ENCODE assay signal across 8 cellular contexts in genomic region chr22:49935561-49935960, GRCh38. TPM values are rescaled to one million over a fixed set of nuclear protein-coding genes. Genes with fewer than 3 reads are reported as not detected.
DNase-seq lines count a peak whose midpoint lies in the region; ATAC-seq, FAIRE-seq and TF ChIP-seq lines count a peak whose summit lies in the region.

No MANE protein-coding gene starts in this region.

- H3K9me3 ChIP-seq in right lobe of liver, result no peaks in the 10 kb centered on the region
- no peaks in the 10 kb centered on the region for H3K9me3 ChIP-seq in HepG2 (ENCODE audit: low read length)
- no peaks in the 10 kb centered on the region for H3K9me3 ChIP-seq in iPS DF 6.9 (ENCODE audit: control insufficient read depth, insufficient read depth, low read length)
- no peaks in the 10 kb centered on the region for H3K9me3 ChIP-seq in upper lobe of right lung

- peak overlapping the region; percentile 59 for H3K4me3 Mint-ChIP-seq in activated CD4-positive, alpha-beta memory T cell treated with anti-CD3 and anti-CD28 coated beads, Interleukin-2, amount 10 ng/mL, durations not matched to agents 7 days and 5 days

- no peak for FAIRE-seq in HepG2 (lab: Jason Lieb, UNC)

- H3K27ac Mint-ChIP-seq in activated CD4-positive, alpha-beta memory T cell treated with anti-CD3 and anti-CD28 coated beads, Interleukin-2, amount 10 ng/mL, durations not matched to agents 7 days and 5 days, result no peak overlapping the region

- DNase-seq in right lobe of liver (peak in 1 of 3 donors; percentile 80), HepG2 (ENCODE audit: low spot score) (no peak), iPS DF 6.9 (ENCODE audit: low read depth, low spot score) (no peak), upper lobe of right lung (no peak), NOMO-1 (lab: John Stamatoyannopoulos, UW; ENCODE audit: unreplicated experiment in 2 of 2) (no peak), omental fat pad (ENCODE audit: low spot score) (no peak), SHP77 treated with DMSO at 0.1 percent for 48 hours (lab: John Stamatoyannopoulos, UW) (no peak)
- peak; percentile 47 for DNase-seq in activated CD4-positive, alpha-beta memory T cell treated with anti-CD3 and anti-CD28 coated beads, Interleukin-2, amount 10 ng/mL, durations not matched to agents 7 days and 5 days

- H3K4me2 ChIP-seq in HepG2 (ENCODE audit: low read depth, low read length), result no peak overlapping the region

- H3K36me3 ChIP-seq in right lobe of liver (no peaks in the 10 kb centered on the region), HepG2 (replicated peaks in 1 of 2; ENCODE audit: control insufficient read depth in 1 of 2, insufficient read depth in 2 of 2, low read length in 2 of 2) (no peaks in the 10 kb centered on the region), iPS DF 6.9 (ENCODE audit: control insufficient read depth, insufficient read depth, low read length) (no peaks in the 10 kb centered on the region; the same call in 1 of the 2 replicates), upper lobe of right lung (no peaks in the 10 kb centered on the region)

- no peaks in the 10 kb centered on the region for H3K79me2 ChIP-seq in HepG2 (ENCODE audit: insufficient read depth, low read length)

- H3K36me3 Mint-ChIP-seq in activated CD4-positive, alpha-beta memory T cell treated with anti-CD3 and anti-CD28 coated beads, Interleukin-2, amount 10 ng/mL, durations not matched to agents 7 days and 5 days (ENCODE audit: low read depth), result no peaks in the 10 kb centered on the region

- POLR2A ChIA-PET in HepG2 (lab: Yijun Ruan, JAX), result interaction anchor here (0.8 to 10.5 kb wide), 8 partner anchors 16 to 41 kb away, joined by 3 to 283 read pairs (median 37); partner anchors contain the start of genes ALG12, CRELD2 and PIM3
- POLR2A ChIA-PET in activated CD4-positive, alpha-beta memory T cell treated with anti-CD3 and anti-CD28 coated beads, Interleukin-2, amount 10 ng/mL, durations not matched to agents 7 days and 5 days (lab: Charles Lee), result interaction anchor here (0.6 to 3.2 kb wide), 18 partner anchors 8 to 309 kb away, joined by 3 to 55 read pairs (median 5); partner anchors contain the start of genes ALG12, CRELD2 and PIM3

- TF ChIP-seq CTCF in right lobe of liver (IDR thresholded peaks at IDR 0.05), result no peak
- TF ChIP-seq CTCF in HepG2 (CRISPR knock-in tag; IDR thresholded peaks at IDR 0.05), result no peak
- no peak for TF ChIP-seq CTCF in upper lobe of right lung (IDR thresholded peaks at IDR 0.05)
- TF ChIP-seq CTCF in omental fat pad (IDR thresholded peaks at IDR 0.05), result no peak

- TF ChIP-seq POLR2A in right lobe of liver (IDR thresholded peaks at IDR 0.05), result no peak
- no peak for TF ChIP-seq POLR2A in HepG2 (IDR thresholded peaks at IDR 0.05; ENCODE audit: insufficient read depth in 1 of 2, low read depth in 2 of 2, low read length in 2 of 2)

- H2AFZ ChIP-seq in HepG2 (ENCODE audit: low read length), result no peak overlapping the region

- peak overlapping the region; percentile 14 to 48 (median 35) for H3K4me3 ChIP-seq in right lobe of liver
- H3K4me3 ChIP-seq in HepG2 (replicated peaks in 1 of 3; ENCODE audit: insufficient read depth in 1 of 3, low read depth in 2 of 3, low read length in 3 of 3), result no peak overlapping the region; a peak in 1 of 6 replicates
- H3K4me3 ChIP-seq in iPS DF 6.9 (ENCODE audit: low read length), result peak overlapping the region; percentile 20; the same call in 1 of the 2 replicates
- peak overlapping the region; percentile 63 for H3K4me3 ChIP-seq in upper lobe of right lung

- in situ Hi-C loops in HepG2 (cut with HindIII; ENCODE audit: extremely low pct_ligation_motif_present, low pct_unique_long_range_greater_than_20kb), result no loop called here

- no peak for TF ChIP-seq RAD21 in HepG2 (CRISPR knock-in tag; IDR thresholded peaks at IDR 0.05)

- peaks cover 0 to 33% (median 14%) of the 10 kb centered on the region in 4 donors for H3K4me1 ChIP-seq in right lobe of liver
- peaks cover 83% of the 10 kb centered on the region for H3K4me1 ChIP-seq in HepG2 (ENCODE audit: insufficient read depth, low read length)
- peaks cover 1% of the 10 kb centered on the region; the same call in 1 of the 2 replicates for H3K4me1 ChIP-seq in iPS DF 6.9 (ENCODE audit: control insufficient read depth, insufficient read depth, low read length)
- H3K4me1 ChIP-seq in upper lobe of right lung, result peaks cover 46% of the 10 kb centered on the region

- H3K9me3 Mint-ChIP-seq in activated CD4-positive, alpha-beta memory T cell treated with anti-CD3 and anti-CD28 coated beads, Interleukin-2, amount 10 ng/mL, durations not matched to agents 7 days and 5 days, result no peaks in the 10 kb centered on the region

- intact Hi-C loops in right lobe of liver (cut with DNase I), result loop anchor here in 1 of 2 donors (10.0 kb wide), 1 partner anchor 59 kb away; no protein-coding TSS in a partner anchor
- intact Hi-C loops in HepG2 (cut with micrococcal nuclease; ENCODE audit: unreplicated experiment), result no loop called here
- intact Hi-C loops in upper lobe of right lung (cut with DNase I), result loop anchor here (10.0 kb wide), 1 partner anchor 49 kb away; no protein-coding TSS in a partner anchor

- no peak for TF ChIP-seq EP300 in HepG2 (IDR thresholded peaks at IDR 0.05; ENCODE audit: low read depth in 2 of 2, low read length in 2 of 2)
- TF ChIP-seq EP300 in HepG2 (CRISPR knock-in tag; IDR thresholded peaks at IDR 0.05; ENCODE audit: borderline replicate concordance), result no peak

- peaks cover 41% of the 10 kb centered on the region for H3K4me1 Mint-ChIP-seq in activated CD4-positive, alpha-beta memory T cell treated with anti-CD3 and anti-CD28 coated beads, Interleukin-2, amount 10 ng/mL, durations not matched to agents 7 days and 5 days

- no peak overlapping the region for H3K9ac ChIP-seq in HepG2 (ENCODE audit: insufficient read depth, low read depth, low read length)

- H3K27ac ChIP-seq in right lobe of liver (peak overlapping the region in 1 of 3 donors; percentile 97), HepG2 (ENCODE audit: extremely low read length, insufficient read depth, low read length) (no peak overlapping the region), iPS DF 6.9 (ENCODE audit: low read length) (no peak overlapping the region), upper lobe of right lung (peak overlapping the region; percentile 95)

- ATAC-seq in right lobe of liver (peak in 1 of 4 donors; percentile 1), HepG2 (no peak), upper lobe of right lung (no peak), omental fat pad (ENCODE audit: low FRiP score) (no peak)

- H3K27me3 ChIP-seq in right lobe of liver (no peaks in the 10 kb centered on the region), HepG2 (ENCODE audit: control insufficient read depth in 1 of 2, insufficient read depth in 2 of 2, low read length in 2 of 2) (peaks cover 0 to under 1% of the 10 kb centered on the region in 2 experiments; a peak in 4 of 5 replicates), iPS DF 6.9 (ENCODE audit: control insufficient read depth, insufficient read depth, low read length) (no peaks in the 10 kb centered on the region), upper lobe of right lung (no peaks in the 10 kb centered on the region)

- no TSS peak for BruUV-seq in HepG2 (replicated peaks; lab: Mats Ljungman, UMichigan)

- CTCF ChIA-PET in HepG2 (lab: Yijun Ruan, JAX; ENCODE audit: low intra/inter-chr PET ratio, low total read pairs), result no interaction called here
- CTCF ChIA-PET in activated CD4-positive, alpha-beta memory T cell treated with anti-CD3 and anti-CD28 coated beads, Interleukin-2, amount 10 ng/mL, durations not matched to agents 7 days and 5 days (lab: Charles Lee), result interaction anchor here (0.6 to 1.7 kb wide), 3 partner anchors 10 to 95 kb away, joined by 3 to 6 read pairs (median 5); no protein-coding TSS in a partner anchor

- H4K20me1 ChIP-seq in HepG2 (ENCODE audit: insufficient read depth, low read length), result no peaks in the 10 kb centered on the region

- H3K27me3 Mint-ChIP-seq in activated CD4-positive, alpha-beta memory T cell treated with anti-CD3 and anti-CD28 coated beads, Interleukin-2, amount 10 ng/mL, durations not matched to agents 7 days and 5 days, result no peaks in the 10 kb centered on the region

- 3% methylated on average over 15 of the region's 16 CpGs for WGBS in right lobe of liver (ENCODE audit: insufficient coverage, low coverage, low lambda C conversion rate, missing lambda C conversion rate)
- WGBS in HepG2 (ENCODE audit: low lambda C conversion rate), result 19% methylated on average over 16 of the region's 16 CpGs
- no CpG with 5 or more reads among the region's 16 CpGs for WGBS in iPS DF 6.9 (ENCODE audit: insufficient coverage, insufficient read length)

RNA-seq across cellular contexts. Expression of gene CRELD2, which starts 17.1 kb away (rescaled TPM):
- 10 to 100 TPM; 26.0 to 56.4 (median 47.8) TPM for total RNA-seq in right lobe of liver
- total RNA-seq in HepG2 (2016; rRNA removed; fragmentation: Illumina TruSeq; extraction: Trizol), result 19.6 and 44.7 TPM in 2 replicates
- total RNA-seq in HepG2 (2016; cell fraction: cytosol; rRNA removed; fragmentation: Illumina TruSeq; extraction: Trizol; ENCODE audit: low read depth), result 22.4 and 24.2 TPM in 2 replicates
- total RNA-seq in HepG2 (2016; cell fraction: insoluble cytoplasmic fraction; rRNA removed; fragmentation: Illumina TruSeq; extraction: Trizol), result 18.8 and 46.8 TPM in 2 replicates
- 27.6 and 29.9 TPM in 2 replicates for total RNA-seq in HepG2 (2016; cell fraction: membrane; rRNA removed; fragmentation: Illumina TruSeq; extraction: Trizol)
- total RNA-seq in HepG2 (2016; cell fraction: nucleus; rRNA removed; fragmentation: Illumina TruSeq; extraction: Trizol), result 35.5 and 40.6 TPM in 2 replicates
- 17.2 and 20.2 TPM in 2 replicates for polyA plus RNA-seq in HepG2 (2011; rRNA removed)
- 16.7 and 25.6 TPM in 2 replicates for polyA plus RNA-seq in HepG2 (2011; cell fraction: cytosol; rRNA removed)
- polyA plus RNA-seq in HepG2 (2011; cell fraction: nucleus; rRNA removed), result 44.2 and 48.8 TPM in 2 replicates
- 9.4 and 10.2 TPM in 2 replicates for polyA plus RNA-seq in HepG2 (2012)
- polyA plus RNA-seq in HepG2 (2016; cell fraction: cytosol; fragmentation: Illumina TruSeq; extraction: Trizol; ENCODE audit: low read depth), result 25.8 and 29.9 TPM in 2 replicates
- polyA plus RNA-seq in HepG2 (2016; cell fraction: insoluble cytoplasmic fraction; fragmentation: Illumina TruSeq; extraction: Trizol; ENCODE audit: low read depth), result 22.7 and 25.1 TPM in 2 replicates
- polyA plus RNA-seq in HepG2 (2016; cell fraction: membrane; fragmentation: Illumina TruSeq; extraction: Trizol; ENCODE audit: low read depth), result 26.9 and 27.0 TPM in 2 replicates
- 89.1 and 100 TPM in 2 replicates for polyA plus RNA-seq in HepG2 (2016; cell fraction: nucleus; fragmentation: Illumina TruSeq; extraction: Trizol; ENCODE audit: insufficient read depth, low read depth)
- 6.9 and 14.7 TPM in 2 replicates for polyA minus RNA-seq in HepG2 (2011; rRNA and poly(A)+ RNA removed; ENCODE audit: low replicate concordance)
- 4.4 and 5.2 TPM in 2 replicates for polyA minus RNA-seq in HepG2 (2011; cell fraction: cytosol; rRNA and poly(A)+ RNA removed)
- 4.5 and 4.7 TPM in 2 replicates for polyA minus RNA-seq in HepG2 (2011; cell fraction: nucleus; rRNA and poly(A)+ RNA removed)
- total RNA-seq in activated CD4-positive, alpha-beta memory T cell treated with anti-CD3 and anti-CD28 coated beads, Interleukin-2, amount 10 ng/mL, durations not matched to agents 7 days and 5 days, result 10 to 100 TPM; 50.0 to 51.2 TPM
- total RNA-seq in upper lobe of right lung, result 44.2 TPM
- total RNA-seq in omental fat pad, result 10 to 100 TPM; 30.8 to 52.4 (median 39.8) TPM

RNA-seq across cellular contexts. Expression of gene ALG12, which starts 17.3 kb away (rescaled TPM):
- 10 to 100 TPM; 15.1 to 19.0 (median 16.6) TPM for total RNA-seq in right lobe of liver
- 6.6 and 15.8 TPM in 2 replicates for total RNA-seq in HepG2 (2016; rRNA removed; fragmentation: Illumina TruSeq; extraction: Trizol)
- total RNA-seq in HepG2 (2016; cell fraction: cytosol; rRNA removed; fragmentation: Illumina TruSeq; extraction: Trizol; ENCODE audit: low read depth), result 1.5 and 3.0 TPM in 2 replicates
- 6.8 and 15.6 TPM in 2 replicates for total RNA-seq in HepG2 (2016; cell fraction: insoluble cytoplasmic fraction; rRNA removed; fragmentation: Illumina TruSeq; extraction: Trizol)
- total RNA-seq in HepG2 (2016; cell fraction: membrane; rRNA removed; fragmentation: Illumina TruSeq; extraction: Trizol), result 6.4 and 10.5 TPM in 2 replicates
- total RNA-seq in HepG2 (2016; cell fraction: nucleus; rRNA removed; fragmentation: Illumina TruSeq; extraction: Trizol), result 10.6 and 14.2 TPM in 2 replicates
- polyA plus RNA-seq in HepG2 (2011; rRNA removed), result 7.8 and 9.5 TPM in 2 replicates
- polyA plus RNA-seq in HepG2 (2011; cell fraction: cytosol; rRNA removed), result 5.9 and 6.1 TPM in 2 replicates
- polyA plus RNA-seq in HepG2 (2011; cell fraction: nucleus; rRNA removed), result 25.1 and 26.7 TPM in 2 replicates
- polyA plus RNA-seq in HepG2 (2012), result 9.4 and 10.0 TPM in 2 replicates
- polyA plus RNA-seq in HepG2 (2016; cell fraction: cytosol; fragmentation: Illumina TruSeq; extraction: Trizol; ENCODE audit: low read depth), result 2.9 and 3.3 TPM in 2 replicates
- polyA plus RNA-seq in HepG2 (2016; cell fraction: insoluble cytoplasmic fraction; fragmentation: Illumina TruSeq; extraction: Trizol; ENCODE audit: low read depth), result 6.1 and 6.8 TPM in 2 replicates
- polyA plus RNA-seq in HepG2 (2016; cell fraction: membrane; fragmentation: Illumina TruSeq; extraction: Trizol; ENCODE audit: low read depth), result 5.6 and 6.9 TPM in 2 replicates
- 26.3 and 30.4 TPM in 2 replicates for polyA plus RNA-seq in HepG2 (2016; cell fraction: nucleus; fragmentation: Illumina TruSeq; extraction: Trizol; ENCODE audit: insufficient read depth, low read depth)
- 5.8 and 12.8 TPM in 2 replicates for polyA minus RNA-seq in HepG2 (2011; rRNA and poly(A)+ RNA removed; ENCODE audit: low replicate concordance)
- polyA minus RNA-seq in HepG2 (2011; cell fraction: cytosol; rRNA and poly(A)+ RNA removed), result 5.7 and 7.1 TPM in 2 replicates
- polyA minus RNA-seq in HepG2 (2011; cell fraction: nucleus; rRNA and poly(A)+ RNA removed), result 3.4 and 4.5 TPM in 2 replicates
- 10 to 100 TPM; 14.7 to 20.6 TPM for total RNA-seq in activated CD4-positive, alpha-beta memory T cell treated with anti-CD3 and anti-CD28 coated beads, Interleukin-2, amount 10 ng/mL, durations not matched to agents 7 days and 5 days
- total RNA-seq in upper lobe of right lung, result 28.1 TPM
- 10 to 100 TPM; 11.7 to 21.8 (median 13.0) TPM for total RNA-seq in omental fat pad

RNA-seq across cellular contexts. Expression of gene PIM3, which starts 25.0 kb away (rescaled TPM):
- total RNA-seq in right lobe of liver, result 10 to 100 TPM; 26.7 to 64.4 (median 32.8) TPM
- total RNA-seq in HepG2 (2016; rRNA removed; fragmentation: Illumina TruSeq; extraction: Trizol), result 18.2 and 31.2 TPM in 2 replicates
- 12.4 and 12.6 TPM in 2 replicates for total RNA-seq in HepG2 (2016; cell fraction: cytosol; rRNA removed; fragmentation: Illumina TruSeq; extraction: Trizol; ENCODE audit: low read depth)
- 17.3 and 32.7 TPM in 2 replicates for total RNA-seq in HepG2 (2016; cell fraction: insoluble cytoplasmic fraction; rRNA removed; fragmentation: Illumina TruSeq; extraction: Trizol)
- 27.1 and 31.2 TPM in 2 replicates for total RNA-seq in HepG2 (2016; cell fraction: membrane; rRNA removed; fragmentation: Illumina TruSeq; extraction: Trizol)
- 24.6 and 30.5 TPM in 2 replicates for total RNA-seq in HepG2 (2016; cell fraction: nucleus; rRNA removed; fragmentation: Illumina TruSeq; extraction: Trizol)
- 21.6 and 24.1 TPM in 2 replicates for polyA plus RNA-seq in HepG2 (2011; rRNA removed)
- polyA plus RNA-seq in HepG2 (2011; cell fraction: cytosol; rRNA removed), result 21.4 and 47.8 TPM in 2 replicates
- 121 and 136 TPM in 2 replicates for polyA plus RNA-seq in HepG2 (2011; cell fraction: nucleus; rRNA removed)
- polyA plus RNA-seq in HepG2 (2012), result 22.6 and 36.4 TPM in 2 replicates
- polyA plus RNA-seq in HepG2 (2016; cell fraction: cytosol; fragmentation: Illumina TruSeq; extraction: Trizol; ENCODE audit: low read depth), result 7.3 and 9.3 TPM in 2 replicates
- 21.4 and 25.4 TPM in 2 replicates for polyA plus RNA-seq in HepG2 (2016; cell fraction: insoluble cytoplasmic fraction; fragmentation: Illumina TruSeq; extraction: Trizol; ENCODE audit: low read depth)
- 17.2 and 17.8 TPM in 2 replicates for polyA plus RNA-seq in HepG2 (2016; cell fraction: membrane; fragmentation: Illumina TruSeq; extraction: Trizol; ENCODE audit: low read depth)
- polyA plus RNA-seq in HepG2 (2016; cell fraction: nucleus; fragmentation: Illumina TruSeq; extraction: Trizol; ENCODE audit: insufficient read depth, low read depth), result 62.7 and 63.0 TPM in 2 replicates
- 8.8 and 50.3 TPM in 2 replicates for polyA minus RNA-seq in HepG2 (2011; rRNA and poly(A)+ RNA removed; ENCODE audit: low replicate concordance)
- 23.0 and 37.5 TPM in 2 replicates for polyA minus RNA-seq in HepG2 (2011; cell fraction: cytosol; rRNA and poly(A)+ RNA removed)
- 17.0 and 22.8 TPM in 2 replicates for polyA minus RNA-seq in HepG2 (2011; cell fraction: nucleus; rRNA and poly(A)+ RNA removed)
- total RNA-seq in activated CD4-positive, alpha-beta memory T cell treated with anti-CD3 and anti-CD28 coated beads, Interleukin-2, amount 10 ng/mL, durations not matched to agents 7 days and 5 days, result 10 to 100 TPM; 60.1 to 62.3 TPM
- 119 TPM for total RNA-seq in upper lobe of right lung
- 100 to 1,000 TPM in 2 of 4 donors, 10 to 100 TPM in 2; 92.2 to 174 (median 114) TPM for total RNA-seq in omental fat pad

Comparison
In these comparisons a context has a peak if more than half of its experiments do, and no peak if none do; other contexts are left out.
1. H3K4me3 ChIP-seq: peak in right lobe of liver (3 of 3), iPS DF 6.9 (single experiment) and upper lobe of right lung (single experiment); none in HepG2 (0 of 3).